In the genomic region with DNA sequence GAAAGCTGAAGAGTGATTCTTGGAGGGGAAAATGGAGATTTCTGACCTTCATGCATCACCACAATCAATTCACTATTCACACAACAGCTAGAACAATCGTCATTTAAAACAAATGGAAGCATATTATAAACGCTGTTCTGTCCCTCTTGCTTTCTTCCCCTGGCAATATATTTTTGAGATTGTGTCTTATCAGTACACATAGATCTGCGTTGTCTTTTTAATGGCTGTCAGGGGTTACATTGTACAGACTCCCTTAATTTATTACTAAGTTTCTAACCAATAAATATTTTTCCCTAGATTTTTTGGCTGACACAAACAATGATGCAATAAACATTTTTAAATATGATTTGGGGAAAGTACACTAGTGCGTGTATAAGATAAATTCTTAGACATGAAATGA, we compare ENCODE assay signal across 2 cellular contexts.
TF ChIP-seq lines count a peak whose summit lies in the region.

No MANE protein-coding gene starts in this region.

TF ChIP-seq in SK-N-SH, 30 proteins besides CTCF, POLR2A, EP300 and RAD21 (continues in another document):
- TF ChIP-seq MXI1 (IDR thresholded peaks at IDR 0.05; ENCODE audit: low read depth, low read length) (no peak; the same call in 1 of the 2 replicates), NFIC (IDR thresholded peaks at IDR 0.05; ENCODE audit: borderline replicate concordance) (no peak; the same call in 1 of the 2 replicates), TCF12 (IDR thresholded peaks at IDR 0.05) (peak; percentile 85), MEF2A (IDR thresholded peaks at IDR 0.05; ENCODE audit: borderline replicate concordance, low read depth) (no peak), FOSL2 (IDR thresholded peaks at IDR 0.05; ENCODE audit: borderline replicate concordance, low read depth) (no peak), SIN3A (IDR thresholded peaks at IDR 0.05; ENCODE audit: borderline replicate concordance, low read depth, low read length) (no peak), RXRA (IDR thresholded peaks at IDR 0.05; ENCODE audit: borderline replicate concordance, low read depth) (no peak), TAF1 (IDR thresholded peaks at IDR 0.05; ENCODE audit: borderline replicate concordance, low read depth, low read length) (no peak), GABPA (IDR thresholded peaks at IDR 0.05; ENCODE audit: low read depth) (no peak), FOXM1 (IDR thresholded peaks at IDR 0.05; ENCODE audit: low read depth) (no peak), EZH2phosphoT487 (IDR thresholded peaks at IDR 0.05; ENCODE audit: borderline replicate concordance, low read depth) (no peak), ELF1 (IDR thresholded peaks at IDR 0.05) (no peak), POLR2AphosphoS5 (IDR thresholded peaks at IDR 0.05; ENCODE audit: low read depth, low read length) (peak; percentile 49; the same call in 1 of the 2 replicates), RFX5 (IDR thresholded peaks at IDR 0.05; ENCODE audit: low read length) (no peak), TEAD4 (IDR thresholded peaks at IDR 0.05; ENCODE audit: borderline replicate concordance, insufficient read depth) (0 out of 2 replicates have a peak, but pooled peaks have one; percentile 38), GATA2 (CRISPR knock-in tag; IDR thresholded peaks at IDR 0.05) (peak; percentile 95), RCOR1 (IDR thresholded peaks at IDR 0.05; ENCODE audit: low read length) (peak; percentile 92)
- TF ChIP-seq, protein P1, sequence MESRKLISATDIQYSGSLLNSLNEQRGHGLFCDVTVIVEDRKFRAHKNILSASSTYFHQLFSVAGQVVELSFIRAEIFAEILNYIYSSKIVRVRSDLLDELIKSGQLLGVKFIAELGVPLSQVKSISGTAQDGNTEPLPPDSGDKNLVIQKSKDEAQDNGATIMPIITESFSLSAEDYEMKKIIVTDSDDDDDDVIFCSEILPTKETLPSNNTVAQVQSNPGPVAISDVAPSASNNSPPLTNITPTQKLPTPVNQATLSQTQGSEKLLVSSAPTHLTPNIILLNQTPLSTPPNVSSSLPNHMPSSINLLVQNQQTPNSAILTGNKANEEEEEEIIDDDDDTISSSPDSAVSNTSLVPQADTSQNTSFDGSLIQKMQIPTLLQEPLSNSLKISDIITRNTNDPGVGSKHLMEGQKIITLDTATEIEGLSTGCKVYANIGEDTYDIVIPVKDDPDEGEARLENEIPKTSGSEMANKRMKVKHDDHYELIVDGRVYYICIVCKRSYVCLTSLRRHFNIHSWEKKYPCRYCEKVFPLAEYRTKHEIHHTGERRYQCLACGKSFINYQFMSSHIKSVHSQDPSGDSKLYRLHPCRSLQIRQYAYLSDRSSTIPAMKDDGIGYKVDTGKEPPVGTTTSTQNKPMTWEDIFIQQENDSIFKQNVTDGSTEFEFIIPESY (IDR thresholded peaks at IDR 0.05; ENCODE audit: borderline replicate concordance, low read depth): no peak
- TF ChIP-seq, protein P2, sequence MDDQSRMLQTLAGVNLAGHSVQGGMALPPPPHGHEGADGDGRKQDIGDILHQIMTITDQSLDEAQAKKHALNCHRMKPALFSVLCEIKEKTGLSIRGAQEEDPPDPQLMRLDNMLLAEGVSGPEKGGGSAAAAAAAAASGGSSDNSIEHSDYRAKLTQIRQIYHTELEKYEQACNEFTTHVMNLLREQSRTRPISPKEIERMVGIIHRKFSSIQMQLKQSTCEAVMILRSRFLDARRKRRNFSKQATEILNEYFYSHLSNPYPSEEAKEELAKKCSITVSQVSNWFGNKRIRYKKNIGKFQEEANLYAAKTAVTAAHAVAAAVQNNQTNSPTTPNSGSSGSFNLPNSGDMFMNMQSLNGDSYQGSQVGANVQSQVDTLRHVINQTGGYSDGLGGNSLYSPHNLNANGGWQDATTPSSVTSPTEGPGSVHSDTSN (IDR thresholded peaks at IDR 0.05): peak; percentile 75
- TF ChIP-seq, protein P3, sequence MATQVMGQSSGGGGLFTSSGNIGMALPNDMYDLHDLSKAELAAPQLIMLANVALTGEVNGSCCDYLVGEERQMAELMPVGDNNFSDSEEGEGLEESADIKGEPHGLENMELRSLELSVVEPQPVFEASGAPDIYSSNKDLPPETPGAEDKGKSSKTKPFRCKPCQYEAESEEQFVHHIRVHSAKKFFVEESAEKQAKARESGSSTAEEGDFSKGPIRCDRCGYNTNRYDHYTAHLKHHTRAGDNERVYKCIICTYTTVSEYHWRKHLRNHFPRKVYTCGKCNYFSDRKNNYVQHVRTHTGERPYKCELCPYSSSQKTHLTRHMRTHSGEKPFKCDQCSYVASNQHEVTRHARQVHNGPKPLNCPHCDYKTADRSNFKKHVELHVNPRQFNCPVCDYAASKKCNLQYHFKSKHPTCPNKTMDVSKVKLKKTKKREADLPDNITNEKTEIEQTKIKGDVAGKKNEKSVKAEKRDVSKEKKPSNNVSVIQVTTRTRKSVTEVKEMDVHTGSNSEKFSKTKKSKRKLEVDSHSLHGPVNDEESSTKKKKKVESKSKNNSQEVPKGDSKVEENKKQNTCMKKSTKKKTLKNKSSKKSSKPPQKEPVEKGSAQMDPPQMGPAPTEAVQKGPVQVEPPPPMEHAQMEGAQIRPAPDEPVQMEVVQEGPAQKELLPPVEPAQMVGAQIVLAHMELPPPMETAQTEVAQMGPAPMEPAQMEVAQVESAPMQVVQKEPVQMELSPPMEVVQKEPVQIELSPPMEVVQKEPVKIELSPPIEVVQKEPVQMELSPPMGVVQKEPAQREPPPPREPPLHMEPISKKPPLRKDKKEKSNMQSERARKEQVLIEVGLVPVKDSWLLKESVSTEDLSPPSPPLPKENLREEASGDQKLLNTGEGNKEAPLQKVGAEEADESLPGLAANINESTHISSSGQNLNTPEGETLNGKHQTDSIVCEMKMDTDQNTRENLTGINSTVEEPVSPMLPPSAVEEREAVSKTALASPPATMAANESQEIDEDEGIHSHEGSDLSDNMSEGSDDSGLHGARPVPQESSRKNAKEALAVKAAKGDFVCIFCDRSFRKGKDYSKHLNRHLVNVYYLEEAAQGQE (IDR thresholded peaks at IDR 0.05; ENCODE audit: low read depth, low read length): no peak
- TF ChIP-seq, protein P4, sequence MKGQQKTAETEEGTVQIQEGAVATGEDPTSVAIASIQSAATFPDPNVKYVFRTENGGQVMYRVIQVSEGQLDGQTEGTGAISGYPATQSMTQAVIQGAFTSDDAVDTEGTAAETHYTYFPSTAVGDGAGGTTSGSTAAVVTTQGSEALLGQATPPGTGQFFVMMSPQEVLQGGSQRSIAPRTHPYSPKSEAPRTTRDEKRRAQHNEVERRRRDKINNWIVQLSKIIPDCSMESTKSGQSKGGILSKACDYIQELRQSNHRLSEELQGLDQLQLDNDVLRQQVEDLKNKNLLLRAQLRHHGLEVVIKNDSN (IDR thresholded peaks at IDR 0.05; ENCODE audit: borderline replicate concordance, low read depth): no peak
- TF ChIP-seq, protein P5, sequence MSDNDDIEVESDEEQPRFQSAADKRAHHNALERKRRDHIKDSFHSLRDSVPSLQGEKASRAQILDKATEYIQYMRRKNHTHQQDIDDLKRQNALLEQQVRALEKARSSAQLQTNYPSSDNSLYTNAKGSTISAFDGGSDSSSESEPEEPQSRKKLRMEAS (IDR thresholded peaks at IDR 0.05; ENCODE audit: low read depth): no peak

TF ChIP-seq in K562, 482 proteins besides CTCF, POLR2A, EP300 and RAD21:
- TF ChIP-seq CEBPG (CRISPR knock-in tag; IDR thresholded peaks at IDR 0.05) (no peak), CEBPG (tag; conservative IDR thresholded peaks at IDR 0.05 in 1 of 2, IDR thresholded peaks at IDR 0.05 in 1 of 2) (peak in 1 of 2 experiments; percentile 42; a peak in 1 of 4 replicates), BCOR (IDR thresholded peaks at IDR 0.05) (no peak)
- TF ChIP-seq, protein P6, sequence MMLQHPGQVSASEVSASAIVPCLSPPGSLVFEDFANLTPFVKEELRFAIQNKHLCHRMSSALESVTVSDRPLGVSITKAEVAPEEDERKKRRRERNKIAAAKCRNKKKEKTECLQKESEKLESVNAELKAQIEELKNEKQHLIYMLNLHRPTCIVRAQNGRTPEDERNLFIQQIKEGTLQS (IDR thresholded peaks at IDR 0.05): peak; percentile 18; the same call in 1 of the 2 replicates
- TF ChIP-seq, protein P6 (CRISPR knock-in tag; conservative IDR thresholded peaks at IDR 0.05): no peak
- TF ChIP-seq, protein P7, sequence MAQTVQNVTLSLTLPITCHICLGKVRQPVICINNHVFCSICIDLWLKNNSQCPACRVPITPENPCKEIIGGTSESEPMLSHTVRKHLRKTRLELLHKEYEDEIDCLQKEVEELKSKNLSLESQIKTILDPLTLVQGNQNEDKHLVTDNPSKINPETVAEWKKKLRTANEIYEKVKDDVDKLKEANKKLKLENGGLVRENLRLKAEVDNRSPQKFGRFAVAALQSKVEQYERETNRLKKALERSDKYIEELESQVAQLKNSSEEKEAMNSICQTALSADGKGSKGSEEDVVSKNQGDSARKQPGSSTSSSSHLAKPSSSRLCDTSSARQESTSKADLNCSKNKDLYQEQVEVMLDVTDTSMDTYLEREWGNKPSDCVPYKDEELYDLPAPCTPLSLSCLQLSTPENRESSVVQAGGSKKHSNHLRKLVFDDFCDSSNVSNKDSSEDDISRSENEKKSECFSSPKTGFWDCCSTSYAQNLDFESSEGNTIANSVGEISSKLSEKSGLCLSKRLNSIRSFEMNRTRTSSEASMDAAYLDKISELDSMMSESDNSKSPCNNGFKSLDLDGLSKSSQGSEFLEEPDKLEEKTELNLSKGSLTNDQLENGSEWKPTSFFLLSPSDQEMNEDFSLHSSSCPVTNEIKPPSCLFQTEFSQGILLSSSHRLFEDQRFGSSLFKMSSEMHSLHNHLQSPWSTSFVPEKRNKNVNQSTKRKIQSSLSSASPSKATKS (CRISPR knock-in tag; IDR thresholded peaks at IDR 0.05): no peak
